8 cellular contexts compared by ENCODE assay signal in genomic region chr17:7912927-7913524, GRCh38. TPM values are rescaled to one million over a fixed set of nuclear protein-coding genes. Genes with fewer than 3 reads are reported as not detected.
DNase-seq lines count a peak whose midpoint lies in the region; ATAC-seq, FAIRE-seq and TF ChIP-seq lines count a peak whose summit lies in the region.

No MANE protein-coding gene starts in this region.

- TF ChIP-seq CTCF in BJ (IDR thresholded peaks at IDR 0.05; ENCODE audit: insufficient read depth, low read depth, low read length) (peak; percentile 77), fibroblast of mammary gland (conservative IDR thresholded peaks at IDR 0.05; ENCODE audit: control insufficient read depth, insufficient read depth, low read depth, low read length) (peak; percentile 91), osteoblast (IDR thresholded peaks at IDR 0.05; ENCODE audit: extremely low read depth, low read depth, low read length) (peak; percentile 82)

- no peak overlapping the region for H3K4me2 ChIP-seq in osteoblast (ENCODE audit: insufficient read depth, low read length)

- H3K36me3 Mint-ChIP-seq in activated CD4-positive, alpha-beta T cell treated with anti-CD3 and anti-CD28 coated beads, Interleukin-2, amount 10 ng/mL, durations not matched to agents 7 days and 5 days (ENCODE audit: low read depth), result peaks cover 29% of the 10 kb centered on the region

- no peak overlapping the region for H3K27ac ChIP-seq in osteoblast (ENCODE audit: low read depth, low read length)

- FAIRE-seq in GM12891 (lab: Jason Lieb, UNC), result peak; percentile 91

- H3K27me3 ChIP-seq in BJ (ENCODE audit: control insufficient read depth, insufficient read depth, low read length) (no peaks in the 10 kb centered on the region), osteoblast (ENCODE audit: insufficient read depth, low read length) (no peaks in the 10 kb centered on the region)

- H3K27me3 Mint-ChIP-seq in activated CD4-positive, alpha-beta T cell treated with anti-CD3 and anti-CD28 coated beads, Interleukin-2, amount 10 ng/mL, durations not matched to agents 7 days and 5 days, result no peaks in the 10 kb centered on the region

- CTCF ChIA-PET in BJ (lab: Yijun Ruan, JAX), result interaction anchor here (0.6 to 7.9 kb wide), 16 partner anchors 13 to 148 kb away, joined by 3 to 109 read pairs (median 4); partner anchors contain the start of genes CNTROB and TRAPPC1
- CTCF ChIA-PET in activated CD4-positive, alpha-beta T cell treated with anti-CD3 and anti-CD28 coated beads, Interleukin-2, amount 10 ng/mL, durations not matched to agents 7 days and 5 days (lab: Charles Lee), result interaction anchor here (0.6 to 3.8 kb wide), 20 partner anchors 9 to 426 kb away, joined by 3 to 17 read pairs (median 4); partner anchors contain the start of genes CNTROB and TRAPPC1

- peak overlapping the region; percentile 25 for H3K27ac Mint-ChIP-seq in activated CD4-positive, alpha-beta T cell treated with anti-CD3 and anti-CD28 coated beads, Interleukin-2, amount 10 ng/mL, durations not matched to agents 7 days and 5 days

- no peak for DNase-seq in BJ (ENCODE audit: low read depth)
- DNase-seq in GM12891 (ENCODE audit: insufficient read length, low spot score), result peak; percentile 50
- DNase-seq in NCI-H226, result peak; percentile 60
- DNase-seq in activated CD4-positive, alpha-beta T cell treated with anti-CD3 and anti-CD28 coated beads, Interleukin-2, amount 10 ng/mL, durations not matched to agents 7 days and 5 days, result peak; percentile 73
- peak; percentile 86 for DNase-seq in fibroblast of mammary gland (ENCODE audit: low read depth)
- DNase-seq in osteoblast (ENCODE audit: insufficient read length, low spot score, missing footprints), result peak; percentile 91

- no peak overlapping the region for H3K4me3 Mint-ChIP-seq in activated CD4-positive, alpha-beta T cell treated with anti-CD3 and anti-CD28 coated beads, Interleukin-2, amount 10 ng/mL, durations not matched to agents 7 days and 5 days

- no peaks in the 10 kb centered on the region for H4K20me1 ChIP-seq in osteoblast (ENCODE audit: insufficient read depth, low read length)

- H3K4me3 ChIP-seq in BJ (ENCODE audit: low read depth, low read length) (no peak overlapping the region), fibroblast of mammary gland (ENCODE audit: control insufficient read depth, low read depth, low read length) (no peak overlapping the region), osteoblast (ENCODE audit: insufficient read depth, low read length) (no peak overlapping the region)

- H3K9me3 ChIP-seq in osteoblast (ENCODE audit: low read depth, low read length), result no peaks in the 10 kb centered on the region

- POLR2A ChIA-PET in BJ (lab: Charles Lee), result no interaction called here
- POLR2A ChIA-PET in activated CD4-positive, alpha-beta T cell treated with anti-CD3 and anti-CD28 coated beads, Interleukin-2, amount 10 ng/mL, durations not matched to agents 7 days and 5 days (lab: Charles Lee), result interaction anchor here (0.6 kb wide), 1 partner anchor 77 kb away, joined by 4 read pairs; no protein-coding TSS in a partner anchor

- H2AFZ ChIP-seq in osteoblast (ENCODE audit: low read length), result no peak overlapping the region

- no peak for TF ChIP-seq POLR2A in GM12891 (IDR thresholded peaks at IDR 0.05; ENCODE audit: low read depth, low read length)

- ATAC-seq in GM18502 (IDR thresholded peaks at IDR 0.05; ENCODE audit: poor library complexity, unreplicated experiment) (no peak), HG02870 (IDR thresholded peaks at IDR 0.05; ENCODE audit: unreplicated experiment) (no peak)

- peaks cover 38% of the 10 kb centered on the region for H3K4me1 Mint-ChIP-seq in activated CD4-positive, alpha-beta T cell treated with anti-CD3 and anti-CD28 coated beads, Interleukin-2, amount 10 ng/mL, durations not matched to agents 7 days and 5 days

- H3K4me1 ChIP-seq in osteoblast (ENCODE audit: insufficient read depth, low read length), result peaks cover 24% of the 10 kb centered on the region

- H3K79me2 ChIP-seq in osteoblast (ENCODE audit: insufficient read depth, low read length), result no peaks in the 10 kb centered on the region

- H3K36me3 ChIP-seq in BJ (ENCODE audit: control insufficient read depth, insufficient read depth, low read length) (peaks cover 25% of the 10 kb centered on the region), osteoblast (ENCODE audit: insufficient read depth, low read length) (peaks cover 50% of the 10 kb centered on the region)

- H3K9me3 Mint-ChIP-seq in activated CD4-positive, alpha-beta T cell treated with anti-CD3 and anti-CD28 coated beads, Interleukin-2, amount 10 ng/mL, durations not matched to agents 7 days and 5 days, result no peaks in the 10 kb centered on the region

TF ChIP-seq in GM12891, 5 proteins besides CTCF, POLR2A, EP300 and RAD21:
- TF ChIP-seq SPI1 (IDR thresholded peaks at IDR 0.05; ENCODE audit: low read depth, low read length) (no peak), POU2F2 (IDR thresholded peaks at IDR 0.05; ENCODE audit: low read depth, low read length) (no peak), TAF1 (IDR thresholded peaks at IDR 0.05; ENCODE audit: low read depth, low read length) (no peak), POLR2AphosphoS5 (IDR thresholded peaks at IDR 0.05; ENCODE audit: low read depth, low read length) (no peak), PAX5 (IDR thresholded peaks at IDR 0.05; ENCODE audit: insufficient read depth, low read length, severe bottlenecking) (no peak)

RNA-seq across cellular contexts. Expression of gene RNF227, which starts 3.1 kb away (rescaled TPM):
- polyA plus RNA-seq in BJ (2011; rRNA removed), result 2.2 and 2.9 TPM in 2 replicates
- polyA minus RNA-seq in BJ (2011; rRNA and poly(A)+ RNA removed), result 0.62 and 1.00 TPM in 2 replicates
- polyA plus RNA-seq in GM12891 (2012; ENCODE audit: low read depth, missing spikeins), result 1.9 TPM
- total RNA-seq in activated CD4-positive, alpha-beta T cell treated with anti-CD3 and anti-CD28 coated beads, Interleukin-2, amount 10 ng/mL, durations not matched to agents 7 days and 5 days, result 1 to 10 TPM; 4.4 to 4.5 TPM
- total RNA-seq in osteoblast, result 2.4 and 3.6 TPM in 2 replicates

RNA-seq across cellular contexts. Expression of gene KCNAB3, which starts 16.6 kb away (rescaled TPM):
- 1.9 TPM in 2 replicates for polyA plus RNA-seq in BJ (2011; rRNA removed)
- 0.62 and 1.0 TPM in 2 replicates for polyA minus RNA-seq in BJ (2011; rRNA and poly(A)+ RNA removed)
- polyA plus RNA-seq in GM12891 (2012; ENCODE audit: low read depth, missing spikeins), result 2.3 TPM
- total RNA-seq in activated CD4-positive, alpha-beta T cell treated with anti-CD3 and anti-CD28 coated beads, Interleukin-2, amount 10 ng/mL, durations not matched to agents 7 days and 5 days, result 10 to 100 TPM; 11.8 to 12.4 TPM
- total RNA-seq in osteoblast, result under 0.01 and 0.29 TPM in 2 replicates

RNA-seq across cellular contexts. Expression of gene TRAPPC1, which starts 18.7 kb away (rescaled TPM):
- polyA plus RNA-seq in BJ (2011; rRNA removed), result 204 and 264 TPM in 2 replicates
- 106 and 150 TPM in 2 replicates for polyA minus RNA-seq in BJ (2011; rRNA and poly(A)+ RNA removed)
- polyA plus RNA-seq in GM12891 (2012; ENCODE audit: low read depth, missing spikeins), result 216 TPM
- total RNA-seq in activated CD4-positive, alpha-beta T cell treated with anti-CD3 and anti-CD28 coated beads, Interleukin-2, amount 10 ng/mL, durations not matched to agents 7 days and 5 days, result 100 to 1,000 TPM; 235 to 251 TPM
- total RNA-seq in osteoblast, result 26.1 and 27.4 TPM in 2 replicates

RNA-seq across cellular contexts. Expression of gene CNTROB, which starts 19.0 kb away (rescaled TPM):
- 19.4 and 26.8 TPM in 2 replicates for polyA plus RNA-seq in BJ (2011; rRNA removed)
- 15.0 and 23.9 TPM in 2 replicates for polyA minus RNA-seq in BJ (2011; rRNA and poly(A)+ RNA removed)
- polyA plus RNA-seq in GM12891 (2012; ENCODE audit: low read depth, missing spikeins), result 22.8 TPM
- total RNA-seq in activated CD4-positive, alpha-beta T cell treated with anti-CD3 and anti-CD28 coated beads, Interleukin-2, amount 10 ng/mL, durations not matched to agents 7 days and 5 days, result 10 to 100 TPM; 74.3 to 77.4 TPM
- 20.6 and 21.5 TPM in 2 replicates for total RNA-seq in osteoblast

RNA-seq across cellular contexts. Expression of gene CHD3, which starts 24.4 kb away (rescaled TPM):
- 43.5 and 49.1 TPM in 2 replicates for polyA plus RNA-seq in BJ (2011; rRNA removed)
- polyA minus RNA-seq in BJ (2011; rRNA and poly(A)+ RNA removed), result 67.4 and 108 TPM in 2 replicates
- polyA plus RNA-seq in GM12891 (2012; ENCODE audit: low read depth, missing spikeins), result 76.4 TPM
- 100 to 1,000 TPM; 216 to 223 TPM for total RNA-seq in activated CD4-positive, alpha-beta T cell treated with anti-CD3 and anti-CD28 coated beads, Interleukin-2, amount 10 ng/mL, durations not matched to agents 7 days and 5 days
- 95.2 and 97.0 TPM in 2 replicates for total RNA-seq in osteoblast
